Comparison of ENCODE assay signal across 1 cellular context in genomic region chr11:61152816-61153592, GRCh38.
TF ChIP-seq lines count a peak whose summit lies in the region.

No MANE protein-coding gene starts in this region.

TF ChIP-seq in HepG2, 621 proteins besides CTCF, POLR2A, EP300 and RAD21:
- no peak for TF ChIP-seq ZNF343 (CRISPR knock-in tag; IDR thresholded peaks at IDR 0.05)
- no peak for TF ChIP-seq RXRB (CRISPR knock-in tag; IDR thresholded peaks at IDR 0.05; ENCODE audit: borderline replicate concordance)
- peak; percentile 20; the same call in 1 of the 2 replicates for TF ChIP-seq MAFF (IDR thresholded peaks at IDR 0.05; ENCODE audit: low read depth, low read length)
- peak; percentile 22 to 39; a peak in 2 of 4 replicates for TF ChIP-seq MAFK (conservative IDR thresholded peaks at IDR 0.05 in 1 of 2, IDR thresholded peaks at IDR 0.05 in 1 of 2; ENCODE audit: low read length in 2 of 2)
